1 cellular context compared by ENCODE assay signal in genomic region chr5:74630387-74631087, GRCh38.
TF ChIP-seq lines count a peak whose summit lies in the region.

No MANE protein-coding gene starts in this region.

TF ChIP-seq in H1, 55 proteins besides CTCF, POLR2A, EP300 and RAD21 (continued from another document):
- TF ChIP-seq CHD7 (IDR thresholded peaks at IDR 0.05; ENCODE audit: insufficient replicate concordance, low read length) (no peak), RNF2 (IDR thresholded peaks at IDR 0.05; ENCODE audit: borderline replicate concordance, low read depth, low read length, missing control alignments, poor library complexity, severe bottlenecking) (no peak), SRF (IDR thresholded peaks at IDR 0.05; ENCODE audit: low read depth, low read length) (no peak), USF2 (IDR thresholded peaks at IDR 0.05; ENCODE audit: low read length) (no peak), SUZ12 (IDR thresholded peaks at IDR 0.05; ENCODE audit: low read length) (no peak), TBP (IDR thresholded peaks at IDR 0.05; ENCODE audit: low read depth, low read length) (no peak), KDM4A (IDR thresholded peaks at IDR 0.05; ENCODE audit: low read depth, low read length, severe bottlenecking) (no peak), ATF3 (IDR thresholded peaks at IDR 0.05; ENCODE audit: insufficient read depth, low read depth, low read length) (no peak), ATF2 (IDR thresholded peaks at IDR 0.05; ENCODE audit: low read length) (no peak), SP1 (IDR thresholded peaks at IDR 0.05; ENCODE audit: low read depth, low read length) (no peak)
